In the genomic region with DNA sequence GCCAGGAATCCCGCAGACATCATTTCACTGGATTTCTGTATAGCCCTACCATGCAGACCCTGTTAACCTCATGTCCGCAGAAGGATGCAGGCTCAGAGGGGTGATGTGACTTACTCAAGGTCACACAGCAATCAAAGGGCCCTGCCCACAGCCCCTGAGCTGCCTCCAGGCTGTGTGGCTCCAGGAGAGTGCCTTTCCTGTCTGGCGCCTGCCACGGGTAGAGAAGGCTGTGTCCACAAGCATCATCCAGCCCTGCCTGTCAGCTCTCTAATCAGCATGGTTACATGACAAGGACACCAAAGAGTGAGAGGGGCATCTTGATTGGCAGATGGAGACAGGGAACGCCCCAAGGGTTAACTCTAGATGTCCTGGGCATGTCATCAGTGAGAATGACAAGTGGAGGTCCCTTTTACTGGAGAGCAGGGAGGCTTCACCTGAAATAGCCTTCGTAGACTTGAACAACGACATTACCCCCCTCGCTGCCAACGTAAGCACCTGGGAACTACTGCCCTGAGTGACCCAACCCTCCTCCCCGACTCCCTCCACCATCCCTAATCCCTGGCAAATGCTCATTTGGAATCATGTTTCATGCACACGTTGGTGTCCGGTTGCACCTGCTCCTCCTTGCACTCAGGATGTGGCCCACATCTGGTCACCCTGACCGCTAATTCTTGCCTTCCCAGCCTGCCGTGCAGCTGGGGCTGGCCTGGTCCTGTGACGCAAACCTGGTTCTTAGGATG, we compare ENCODE assay signal across 18 cellular contexts. TPM values are rescaled to one million over a fixed set of nuclear protein-coding genes. Genes with fewer than 3 reads are reported as not detected.
DNase-seq lines count a peak whose midpoint lies in the region; ATAC-seq, FAIRE-seq and TF ChIP-seq lines count a peak whose summit lies in the region.
"Had no signal": no experiment of that assay in that cellular context is flagged by ENCODE, and none has a peak within 500 bp of the region (broad histone marks: within the 10 kb centered on the region; RNA-seq: fewer than 3 reads in every experiment).

No MANE protein-coding gene starts in this region.

- no peak for TF ChIP-seq EP300 in H1 (IDR thresholded peaks at IDR 0.05; ENCODE audit: borderline replicate concordance in 1 of 2, low read depth in 2 of 2, low read length in 2 of 2)

- H3K79me2 ChIP-seq in H1 (ENCODE audit: control insufficient read depth in 1 of 2, insufficient read depth in 2 of 2, low read length in 2 of 2) = no peaks in the 10 kb centered on the region

- peak; percentile 16 for DNase-seq in DMS79 (lab: John Stamatoyannopoulos, UW)
- DNase-seq in NCI-H524 (lab: John Stamatoyannopoulos, UW) = peak; percentile 65 to 93
- DNase-seq in H1 (ENCODE audit: low read depth in 1 of 2, low spot score in 2 of 2) = no peak
- DNase-seq in cortex of kidney (lab: John Stamatoyannopoulos, UW) = no peak
- DNase-seq in NCI-H2081 treated with DMSO at 0.1 percent for 48 hours (lab: John Stamatoyannopoulos, UW) = no peak
- DNase-seq: activated CD4-positive, alpha-beta T cell treated with anti-CD3 and anti-CD28 coated beads, Interleukin-2, amount 10 ng/mL, durations not matched to agents 24 days and 14 days; activated gamma-delta T cell treated with Interleukin-2 at 50 U/mL for 16 hours; amygdala; caudate nucleus; left cardiac atrium; right cardiac atrium; stimulated activated naive CD4-positive, alpha-beta T cell treated with Interleukin-2 at 50 U/mL for 16 hours had no signal

- H3K14ac ChIP-seq in H1 (ENCODE audit: insufficient read length) = no peak overlapping the region

- H2AK5ac ChIP-seq in H1 (ENCODE audit: low read depth, low read length) = no peak overlapping the region

- H4K8ac ChIP-seq in H1 (ENCODE audit: extremely low read depth, insufficient read depth, low read length) = no peak overlapping the region; the same call in 1 of the 2 replicates

- peaks cover 54 to 79% (median 67%) of the 10 kb centered on the region in 11 experiments for H3K27me3 ChIP-seq in BLaER1 treated with 17β-estradiol and CSF1 and Interleukin-3, amounts not matched to agents 10 nM and 100 nM
- H3K27me3 ChIP-seq in H1 (replicated peaks in 1 of 4; ENCODE audit: control insufficient read depth in 3 of 4, extremely low read depth in 1 of 4, insufficient read depth in 3 of 4, low read length in 3 of 4) = no peaks in the 10 kb centered on the region; a peak in 1 of 7 replicates

- no peak overlapping the region for H3K4me3 ChIP-seq in BLaER1 treated with 17β-estradiol and CSF1 and Interleukin-3, amounts not matched to agents 10 nM and 100 nM
- no peak overlapping the region for H3K4me3 ChIP-seq in H1 (ENCODE audit: extremely low read depth in 1 of 4, insufficient read depth in 2 of 4, low read depth in 3 of 4, low read length in 4 of 4)

- TF ChIP-seq CTCF in H1 (IDR thresholded peaks at IDR 0.05; ENCODE audit: control extremely low read depth in 1 of 3, insufficient read depth in 1 of 3, low read depth in 1 of 3, low read length in 3 of 3) = no peak

- no peaks in the 10 kb centered on the region for H3K36me3 ChIP-seq in BLaER1 treated with 17β-estradiol and CSF1 and Interleukin-3, amounts not matched to agents 10 nM and 100 nM
- peaks cover 0 to 10% (median 4%) of the 10 kb centered on the region in 4 experiments; a peak in 3 of 8 replicates for H3K36me3 ChIP-seq in H1 (ENCODE audit: control insufficient read depth in 2 of 4, insufficient read depth in 4 of 4, low read length in 3 of 4)
- H3K36me3 ChIP-seq: neutrophil had no signal

- H3K18ac ChIP-seq in H1 (ENCODE audit: extremely low read depth, low read length) = no peak overlapping the region

- no peaks in the 10 kb centered on the region; the same call in 1 of the 2 replicates for H3K79me1 ChIP-seq in H1 (ENCODE audit: low read depth, low read length)

- peaks cover 19 to 52% (median 42%) of the 10 kb centered on the region in 10 experiments for H3K4me1 ChIP-seq in BLaER1 treated with 17β-estradiol and CSF1 and Interleukin-3, amounts not matched to agents 10 nM and 100 nM
- peaks cover 6 to 25% (median 11%) of the 10 kb centered on the region in 4 experiments; a peak in 6 of 7 replicates for H3K4me1 ChIP-seq in H1 (replicated peaks in 1 of 4; ENCODE audit: control insufficient read depth in 3 of 4, insufficient read depth in 4 of 4, low read length in 3 of 4)

- H2AFZ ChIP-seq in H1 (ENCODE audit: low read length) = no peak overlapping the region

- H2BK20ac ChIP-seq in H1 (ENCODE audit: low read length) = no peak overlapping the region

- no peak for ATAC-seq in HG03045 (IDR thresholded peaks at IDR 0.05; ENCODE audit: unreplicated experiment)
- ATAC-seq: esophagus mucosa, left cardiac atrium, right cardiac atrium had no signal

- peaks cover 0 to 36% (median 18%) of the 10 kb centered on the region in 11 experiments; a peak in 15 of 22 replicates for H4K20me1 ChIP-seq in BLaER1 treated with 17β-estradiol and CSF1 and Interleukin-3, amounts not matched to agents 10 nM and 100 nM
- H4K20me1 ChIP-seq in H1 (replicated peaks in 1 of 2; ENCODE audit: control insufficient read depth in 1 of 2, insufficient read depth in 2 of 2, low read length in 2 of 2) = peaks cover 1 to 5% of the 10 kb centered on the region in 2 experiments

- POLR2A ChIA-PET in H1 (lab: Charles Lee; ENCODE audit: partially characterized antibody) = interaction anchor here (0.6 to 2.3 kb wide), 6 partner anchors 13 to 977 kb away, joined by 3 to 5 read pairs (median 4); no protein-coding TSS in a partner anchor

- WGBS in H1 (ENCODE audit: extremely low coverage in 1 of 2, insufficient coverage in 1 of 2, insufficient read length in 1 of 2, insufficient replicate concordance in 2 of 2, low coverage in 1 of 2, low lambda C conversion rate in 2 of 2, missing lambda C conversion rate in 1 of 2), 2 experiments = 81% methylated on average over 14 of the region's 15 CpGs; no CpG with 5 or more reads in 1 of the 2 experiments

- TF ChIP-seq RAD21 in H1 (IDR thresholded peaks at IDR 0.05 in 1 of 2, conservative IDR thresholded peaks at IDR 0.05 in 1 of 2; ENCODE audit: low read depth in 2 of 2, low read length in 2 of 2) = no peak

- H2BK12ac ChIP-seq in H1 (ENCODE audit: low read depth, low read length) = no peak overlapping the region

- H3K9ac ChIP-seq in BLaER1 treated with 17β-estradiol and CSF1 and Interleukin-3, amounts not matched to agents 10 nM and 100 nM = no peak overlapping the region
- H3K9ac ChIP-seq in H1 (replicated peaks in 1 of 4; ENCODE audit: extremely low read depth in 1 of 4, low read depth in 3 of 4, low read length in 3 of 4) = no peak overlapping the region; a peak in 1 of 7 replicates

- no peak for FAIRE-seq in H1 (lab: Jason Lieb, UNC)
- FAIRE-seq: G401.6 had no signal

- H3K4me2 ChIP-seq in BLaER1 treated with 17β-estradiol and CSF1 and Interleukin-3, amounts not matched to agents 10 nM and 100 nM = peak overlapping the region in 8 of 11 experiments; percentile 10 to 86 (median 44); a peak in 10 of 22 replicates
- peak overlapping the region in 1 of 2 experiments; percentile 4; a peak in 1 of 4 replicates for H3K4me2 ChIP-seq in H1 (ENCODE audit: insufficient read depth in 1 of 2, low read depth in 2 of 2, low read length in 2 of 2)

- H3K27ac ChIP-seq in BLaER1 treated with 17β-estradiol and CSF1 and Interleukin-3, amounts not matched to agents 10 nM and 100 nM = no peak overlapping the region
- no peak overlapping the region; the same call in 1 of the 2 replicates for H3K27ac ChIP-seq in H1 (ENCODE audit: low read depth, low read length)
- H3K27ac ChIP-seq: neutrophil had no signal

- CTCF ChIA-PET in H1 (lab: Charles Lee; ENCODE audit: partially characterized antibody) = interaction anchor here (0.7 to 3.6 kb wide), 7 partner anchors 12 to 901 kb away, joined by 3 to 20 read pairs (median 4); no protein-coding TSS in a partner anchor

- no peak overlapping the region for H3K4ac ChIP-seq in H1 (replicated peaks; ENCODE audit: insufficient read length, low read depth, low read length)

- H3K9me3 ChIP-seq in BLaER1 treated with 17β-estradiol and CSF1 and Interleukin-3, amounts not matched to agents 10 nM and 100 nM (replicated peaks in 1 of 11) = peaks cover 5 to 14% (median 10%) of the 10 kb centered on the region in 11 experiments; a peak in 17 of 22 replicates
- H3K9me3 ChIP-seq in H1 (ENCODE audit: insufficient read depth in 2 of 2, low read depth in 1 of 2, low read length in 1 of 2) = peaks cover 0 to 3% of the 10 kb centered on the region in 2 experiments; a peak in 1 of 4 replicates
- H3K9me3 ChIP-seq: neutrophil had no signal

- no peak overlapping the region for H3K23ac ChIP-seq in H1 (ENCODE audit: insufficient read length)

- H2BK5ac ChIP-seq in H1 (ENCODE audit: low read depth, low read length) = peak overlapping the region; percentile 2; the same call in 1 of the 2 replicates

- TF ChIP-seq POLR2A in H1 (IDR thresholded peaks at IDR 0.05; ENCODE audit: control extremely low read depth in 1 of 2, low read depth in 2 of 2, low read length in 2 of 2) = no peak

- H2BK120ac ChIP-seq in H1 (replicated peaks; ENCODE audit: low read depth, low read length) = no peak overlapping the region

- no peaks in the 10 kb centered on the region; the same call in 1 of the 2 replicates for H3K23me2 ChIP-seq in H1 (ENCODE audit: low read depth, low read length)

- no peak overlapping the region for H4K91ac ChIP-seq in H1 (replicated peaks; ENCODE audit: insufficient read length, low read length)

- no peak overlapping the region for H3K56ac ChIP-seq in H1 (replicated peaks; ENCODE audit: insufficient read length, low read depth, low read length)

- H2BK15ac ChIP-seq in H1 (ENCODE audit: low read length) = 0 out of 2 replicates have a peak overlapping the region, but pooled peaks have one; percentile 74

- no peak overlapping the region for H4K5ac ChIP-seq in H1 (ENCODE audit: insufficient read length, low read depth, low read length)

RNA-seq across cellular contexts. Expression of gene FGF19, which starts 6.9 kb away (rescaled TPM):
- total RNA-seq in H1 (2021; fragmentation: NEBNext Ultra II Directional; extraction: Animal tissue kit (Norgen Biotek cat#: 25700)) = 14.8 and 15.4 TPM in 2 replicates
- polyA plus RNA-seq in H1 (2011; rRNA removed) = 9.6 and 14.8 TPM in 2 replicates
- polyA plus RNA-seq in H1 (2011; cell fraction: cytosol; rRNA removed) = 10.8 TPM
- 14.7 TPM for polyA plus RNA-seq in H1 (2011; cell fraction: nucleus; rRNA removed)
- 5.4 to 6.9 TPM (median 5.7 TPM) in 4 replicates for polyA plus RNA-seq in H1 (2012, experiment 1 of 2)
- polyA plus RNA-seq in H1 (2012, experiment 2 of 2) = 9.2 TPM
- polyA plus RNA-seq in H1 (2013, experiment 1 of 2) = 28.8 TPM
- polyA plus RNA-seq in H1 (2013, experiment 2 of 2) = 34.3 TPM
- 4.9 and 9.9 TPM in 2 replicates for polyA minus RNA-seq in H1 (2011; rRNA and poly(A)+ RNA removed)
- polyA minus RNA-seq in H1 (2011; cell fraction: cytosol; rRNA and poly(A)+ RNA removed) = 7.6 TPM
- polyA minus RNA-seq in H1 (2011; cell fraction: nucleus; rRNA and poly(A)+ RNA removed) = 6.4 TPM
- total RNA-seq: activated CD4-positive, alpha-beta T cell treated with anti-CD3 and anti-CD28 coated beads, Interleukin-2, amount 10 ng/mL, durations not matched to agents 24 days and 14 days; esophagus mucosa; left cardiac atrium; mononuclear cell; right cardiac atrium had no signal
- polyA plus RNA-seq: right cardiac atrium had no signal

RNA-seq across cellular contexts. Expression of gene LTO1, which starts 21.8 kb away (rescaled TPM):
- total RNA-seq in H1 (2021; fragmentation: NEBNext Ultra II Directional; extraction: Animal tissue kit (Norgen Biotek cat#: 25700)) = 21.0 and 21.3 TPM in 2 replicates
- polyA plus RNA-seq in H1 (2011; rRNA removed) = 15.4 and 25.5 TPM in 2 replicates
- polyA plus RNA-seq in H1 (2011; cell fraction: cytosol; rRNA removed) = 23.2 TPM
- polyA plus RNA-seq in H1 (2011; cell fraction: nucleus; rRNA removed) = 27.7 TPM
- 14.4 to 21.4 TPM (median 16.7 TPM) in 4 replicates for polyA plus RNA-seq in H1 (2012, experiment 1 of 2)
- 8.5 TPM for polyA plus RNA-seq in H1 (2012, experiment 2 of 2)
- polyA plus RNA-seq in H1 (2013, experiment 1 of 2) = 13.6 TPM
- polyA plus RNA-seq in H1 (2013, experiment 2 of 2) = 12.2 TPM
- 7.5 and 11.1 TPM in 2 replicates for polyA minus RNA-seq in H1 (2011; rRNA and poly(A)+ RNA removed)
- 5.7 TPM for polyA minus RNA-seq in H1 (2011; cell fraction: cytosol; rRNA and poly(A)+ RNA removed)
- 18.6 TPM for polyA minus RNA-seq in H1 (2011; cell fraction: nucleus; rRNA and poly(A)+ RNA removed)

RNA-seq across cellular contexts. Expression of gene CCND1, which starts 56.0 kb away (rescaled TPM):
- total RNA-seq in H1 (2021; fragmentation: NEBNext Ultra II Directional; extraction: Animal tissue kit (Norgen Biotek cat#: 25700)) = 170 and 172 TPM in 2 replicates
- 64.5 and 156 TPM in 2 replicates for polyA plus RNA-seq in H1 (2011; rRNA removed)
- 94.6 TPM for polyA plus RNA-seq in H1 (2011; cell fraction: cytosol; rRNA removed)
- 177 TPM for polyA plus RNA-seq in H1 (2011; cell fraction: nucleus; rRNA removed)
- polyA plus RNA-seq in H1 (2012, experiment 1 of 2) = 76.2 to 117 TPM (median 80.8 TPM) in 4 replicates
- 26.6 TPM for polyA plus RNA-seq in H1 (2012, experiment 2 of 2)
- 53.6 TPM for polyA plus RNA-seq in H1 (2013, experiment 1 of 2)
- 50.3 TPM for polyA plus RNA-seq in H1 (2013, experiment 2 of 2)
- 93.0 and 124 TPM in 2 replicates for polyA minus RNA-seq in H1 (2011; rRNA and poly(A)+ RNA removed)
- polyA minus RNA-seq in H1 (2011; cell fraction: cytosol; rRNA and poly(A)+ RNA removed) = 168 TPM
- polyA minus RNA-seq in H1 (2011; cell fraction: nucleus; rRNA and poly(A)+ RNA removed) = 217 TPM

Comparison
In these comparisons a context has a peak if more than half of its experiments do, and no peak if none do; other contexts are left out.
1. DNase-seq: peak in DMS79 (single experiment) and NCI-H524 (2 of 2); none in H1 (0 of 2), cortex of kidney (single experiment) and NCI-H2081 treated with DMSO at 0.1 percent for 48 hours (single experiment).